Comparison of ENCODE assay signal across 20 cellular contexts in the genomic region with DNA sequence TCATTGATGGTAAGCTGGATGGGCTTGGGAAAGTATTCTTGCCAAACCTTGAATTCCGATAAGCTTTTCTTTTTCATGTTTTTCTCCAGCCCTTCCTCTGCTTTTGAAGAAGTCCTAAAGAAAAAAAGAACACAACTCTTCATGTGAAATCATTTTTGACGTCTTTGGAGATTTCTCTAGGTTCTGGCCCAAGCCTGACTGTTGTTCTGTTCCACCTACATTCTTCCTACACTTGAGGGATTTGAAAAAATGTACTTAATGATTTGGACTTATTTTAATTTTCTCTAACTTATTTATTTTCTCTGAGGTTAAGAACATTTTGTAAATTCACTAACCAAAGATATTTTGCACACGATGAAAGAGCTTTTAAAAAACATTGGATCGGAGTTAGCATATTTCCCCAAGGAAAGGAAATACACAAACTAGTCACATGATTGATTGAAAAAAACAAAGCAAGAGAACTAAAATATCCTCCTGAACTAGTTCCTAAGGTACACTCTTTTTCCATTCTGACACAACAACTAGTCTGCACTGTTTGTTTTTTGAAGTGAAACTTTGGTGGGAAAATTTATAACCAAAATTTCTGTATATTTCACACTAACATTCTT.
DNase-seq lines count a peak whose midpoint lies in the region; ATAC-seq, FAIRE-seq and TF ChIP-seq lines count a peak whose summit lies in the region.
"Had no signal": no experiment of that assay in that cellular context is flagged by ENCODE, and none has a peak within 500 bp of the region (broad histone marks: within the 10 kb centered on the region; RNA-seq: fewer than 3 reads in every experiment).

No MANE protein-coding gene starts in this region.

- H3K27me3 Mint-ChIP-seq in T-helper 17 cell = peaks cover 30% of the 10 kb centered on the region

- no peak for TF ChIP-seq POLR2A in uterus (IDR thresholded peaks at IDR 0.05)

- no peak for TF ChIP-seq CTCF in uterus (IDR thresholded peaks at IDR 0.05)

- H3K27me3 ChIP-seq in uterus = no peaks in the 10 kb centered on the region

- intact Hi-C loops in sciatic nerve (cut with DNase I) = no loop called here
- intact Hi-C loops in uterus (cut with DNase I; ENCODE audit: low total_unique reads) = no loop called here

- FAIRE-seq in endometrium (lab: Jason Lieb, UNC) = peak; percentile 60

- no peaks in the 10 kb centered on the region for H3K36me3 ChIP-seq in uterus

- H3K4me1 Mint-ChIP-seq in T-helper 17 cell = no peaks in the 10 kb centered on the region
- H3K4me1 Mint-ChIP-seq: CD14-positive monocyte had no signal

- H3K4me3 ChIP-seq in uterus = no peak overlapping the region
- H3K4me3 ChIP-seq: GM23248 had no signal

- ATAC-seq in T-helper 17 cell (no peak), sciatic nerve (peak; percentile 91), GM18858 (IDR thresholded peaks at IDR 0.05; ENCODE audit: unreplicated experiment) (no peak)
- ATAC-seq: HCT116 had no signal

- H3K9me3 ChIP-seq in T-helper 17 cell (ENCODE audit: control insufficient read depth, low read length, poor library complexity, severe bottlenecking) (no peaks in the 10 kb centered on the region), uterus (no peaks in the 10 kb centered on the region)
- H3K9me3 ChIP-seq: SK-N-SH had no signal

- peak overlapping the region; percentile 34 for H3K27ac Mint-ChIP-seq in T-helper 17 cell
- H3K27ac Mint-ChIP-seq: CD14-positive monocyte had no signal

- peak overlapping the region; percentile 1 to 31 for H3K27ac ChIP-seq in uterus
- H3K27ac ChIP-seq: GM23248 had no signal

- DNase-seq in T-helper 17 cell (no peak), sciatic nerve (ENCODE audit: low spot score) (no peak), uterus (no peak), iPS-NIHi7 (ENCODE audit: extremely low spot score) (no peak)
- no peak for DNase-seq in activated naive CD4-positive, alpha-beta T cell treated with Interleukin-2 at 50 U/mL for 16 hours
- DNase-seq: DMS 273 treated with DMSO at 0.1 percent for 48 hours, DND-41, GM23248, KG1, NCI-H187, NCI-H2107, NCI-H510A, NCI-H82, RPMI8226, SHP77 treated with DMSO at 0.1 percent for 48 hours, SK-N-SH had no signal

- H3K4me3 Mint-ChIP-seq in T-helper 17 cell = no peak overlapping the region
- H3K4me3 Mint-ChIP-seq: CD14-positive monocyte had no signal

- no peaks in the 10 kb centered on the region for H3K4me1 ChIP-seq in uterus

- H3K36me3 Mint-ChIP-seq in T-helper 17 cell (ENCODE audit: low read depth) = no peaks in the 10 kb centered on the region
- H3K36me3 Mint-ChIP-seq: CD14-positive monocyte had no signal
